Comparison of ENCODE assay signal across 8 cellular contexts in genomic region chr9:1005043-1005667, GRCh38. TPM values are rescaled to one million over a fixed set of nuclear protein-coding genes. Genes with fewer than 3 reads are reported as not detected.
DNase-seq lines count a peak whose midpoint lies in the region; ATAC-seq and TF ChIP-seq lines count a peak whose summit lies in the region.

No MANE protein-coding gene starts in this region.

- no peaks in the 10 kb centered on the region for H3K36me3 Mint-ChIP-seq in activated naive CD8-positive, alpha-beta T cell treated with anti-CD3 and anti-CD28 coated beads, Interleukin-2, amount 10 ng/mL, durations not matched to agents 7 days and 5 days
- H3K36me3 Mint-ChIP-seq in activated naive CD8-positive, alpha-beta T cell treated with anti-CD3 and anti-CD28 coated beads, Interleukin-2, amount 50 U/mL, for 24 hours (ENCODE audit: low read depth) = no peaks in the 10 kb centered on the region

- in situ Hi-C loops in astrocyte of the cerebellum (cut with HindIII; ENCODE audit: low sequenced_read_pairs) = no loop called here

- no peak overlapping the region for H3K4me3 Mint-ChIP-seq in activated naive CD8-positive, alpha-beta T cell treated with anti-CD3 and anti-CD28 coated beads, Interleukin-2, amount 10 ng/mL, durations not matched to agents 7 days and 5 days
- H3K4me3 Mint-ChIP-seq in activated naive CD8-positive, alpha-beta T cell treated with anti-CD3 and anti-CD28 coated beads, Interleukin-2, amount 50 U/mL, for 24 hours = no peak overlapping the region

- no peaks in the 10 kb centered on the region for H3K9me3 ChIP-seq in upper lobe of right lung

- DNase-seq in activated naive CD8-positive, alpha-beta T cell treated with anti-CD3 and anti-CD28 coated beads, Interleukin-2, amount 10 ng/mL, durations not matched to agents 7 days and 5 days = no peak
- DNase-seq in activated naive CD8-positive, alpha-beta T cell treated with anti-CD3 and anti-CD28 coated beads, Interleukin-2, amount 50 U/mL, for 24 hours = no peak
- DNase-seq in HCEC 1CT = peak; percentile 69
- peak; percentile 43 for DNase-seq in NCI-H345 (lab: John Stamatoyannopoulos, UW)
- DNase-seq in astrocyte of the cerebellum (ENCODE audit: low read depth) = peak; percentile 32
- DNase-seq in iris pigment epithelial cell (ENCODE audit: low read depth) = peak; percentile 62
- no peak for DNase-seq in upper lobe of right lung

- peaks cover 21% of the 10 kb centered on the region for H3K27me3 Mint-ChIP-seq in activated naive CD8-positive, alpha-beta T cell treated with anti-CD3 and anti-CD28 coated beads, Interleukin-2, amount 10 ng/mL, durations not matched to agents 7 days and 5 days
- peaks cover 35% of the 10 kb centered on the region for H3K27me3 Mint-ChIP-seq in activated naive CD8-positive, alpha-beta T cell treated with anti-CD3 and anti-CD28 coated beads, Interleukin-2, amount 50 U/mL, for 24 hours

- no peaks in the 10 kb centered on the region for H3K36me3 ChIP-seq in upper lobe of right lung

- ATAC-seq in activated naive CD8-positive, alpha-beta T cell treated with anti-CD3 and anti-CD28 coated beads, Interleukin-2, amount 10 ng/mL, durations not matched to agents 7 days and 5 days (ENCODE audit: low read depth) = peak; percentile 65
- ATAC-seq in activated naive CD8-positive, alpha-beta T cell treated with anti-CD3 and anti-CD28 coated beads, Interleukin-2, amount 50 U/mL, for 24 hours = no peak
- ATAC-seq in upper lobe of right lung = peak; percentile 68
- no peak for ATAC-seq in activated CD4-positive, CD25-positive, alpha-beta regulatory T cell treated with anti-CD3 and anti-CD28 coated beads, Interleukin-2, amount 50 U/mL, for 24 hours

- POLR2A ChIA-PET in activated naive CD8-positive, alpha-beta T cell treated with anti-CD3 and anti-CD28 coated beads, Interleukin-2, amount 10 ng/mL, durations not matched to agents 7 days and 5 days (lab: Charles Lee) = no interaction called here

- H3K9me3 Mint-ChIP-seq in activated naive CD8-positive, alpha-beta T cell treated with anti-CD3 and anti-CD28 coated beads, Interleukin-2, amount 10 ng/mL, durations not matched to agents 7 days and 5 days = no peaks in the 10 kb centered on the region
- H3K9me3 Mint-ChIP-seq in activated naive CD8-positive, alpha-beta T cell treated with anti-CD3 and anti-CD28 coated beads, Interleukin-2, amount 50 U/mL, for 24 hours = no peaks in the 10 kb centered on the region

- H3K4me3 ChIP-seq in astrocyte of the cerebellum (ENCODE audit: low read depth, low read length) = no peak overlapping the region
- no peak overlapping the region for H3K4me3 ChIP-seq in upper lobe of right lung

- TF ChIP-seq CTCF in astrocyte of the cerebellum (IDR thresholded peaks at IDR 0.05; ENCODE audit: low read depth, low read length, missing control alignments) = peak; percentile 69
- peak; percentile 53 for TF ChIP-seq CTCF in upper lobe of right lung (IDR thresholded peaks at IDR 0.05)

- no peak overlapping the region for H3K27ac Mint-ChIP-seq in activated naive CD8-positive, alpha-beta T cell treated with anti-CD3 and anti-CD28 coated beads, Interleukin-2, amount 10 ng/mL, durations not matched to agents 7 days and 5 days
- no peak overlapping the region for H3K27ac Mint-ChIP-seq in activated naive CD8-positive, alpha-beta T cell treated with anti-CD3 and anti-CD28 coated beads, Interleukin-2, amount 50 U/mL, for 24 hours

- intact Hi-C loops in upper lobe of right lung (cut with DNase I) = loop anchor here (5.0 kb wide), 1 partner anchor 113 kb away; no protein-coding TSS in a partner anchor

- H3K4me1 Mint-ChIP-seq in activated naive CD8-positive, alpha-beta T cell treated with anti-CD3 and anti-CD28 coated beads, Interleukin-2, amount 10 ng/mL, durations not matched to agents 7 days and 5 days = peaks cover 12% of the 10 kb centered on the region
- peaks cover 12% of the 10 kb centered on the region for H3K4me1 Mint-ChIP-seq in activated naive CD8-positive, alpha-beta T cell treated with anti-CD3 and anti-CD28 coated beads, Interleukin-2, amount 50 U/mL, for 24 hours

- no peaks in the 10 kb centered on the region for H3K4me1 ChIP-seq in upper lobe of right lung

- no peaks in the 10 kb centered on the region for H3K27me3 ChIP-seq in upper lobe of right lung

- no peak overlapping the region for H3K27ac ChIP-seq in upper lobe of right lung

RNA-seq across cellular contexts. Expression of gene DMRT3, which starts 28.7 kb away (rescaled TPM):
- total RNA-seq in activated naive CD8-positive, alpha-beta T cell treated with anti-CD3 and anti-CD28 coated beads, Interleukin-2, amount 10 ng/mL, durations not matched to agents 7 days and 5 days = not detected
- not detected for total RNA-seq in upper lobe of right lung

RNA-seq across cellular contexts. Expression of gene DMRT2, which starts 45.0 kb away (rescaled TPM):
- total RNA-seq in activated naive CD8-positive, alpha-beta T cell treated with anti-CD3 and anti-CD28 coated beads, Interleukin-2, amount 10 ng/mL, durations not matched to agents 7 days and 5 days = not detected
- total RNA-seq in upper lobe of right lung = 0.46 TPM

Comparison
In these comparisons a context has a peak if more than half of its experiments do, and no peak if none do; other contexts are left out.
1. ATAC-seq: peak in activated naive CD8-positive, alpha-beta T cell treated with anti-CD3 and anti-CD28 coated beads, Interleukin-2, amount 10 ng/mL, durations not matched to agents 7 days and 5 days (single experiment) and upper lobe of right lung (single experiment); none in activated naive CD8-positive, alpha-beta T cell treated with anti-CD3 and anti-CD28 coated beads, Interleukin-2, amount 50 U/mL, for 24 hours (single experiment) and activated CD4-positive, CD25-positive, alpha-beta regulatory T cell treated with anti-CD3 and anti-CD28 coated beads, Interleukin-2, amount 50 U/mL, for 24 hours (0 of 2).
2. DNase-seq: peak in HCEC 1CT (single experiment), NCI-H345 (single experiment), astrocyte of the cerebellum (single experiment) and iris pigment epithelial cell (single experiment); none in activated naive CD8-positive, alpha-beta T cell treated with anti-CD3 and anti-CD28 coated beads, Interleukin-2, amount 10 ng/mL, durations not matched to agents 7 days and 5 days (single experiment), activated naive CD8-positive, alpha-beta T cell treated with anti-CD3 and anti-CD28 coated beads, Interleukin-2, amount 50 U/mL, for 24 hours (single experiment) and upper lobe of right lung (single experiment).